In the genomic region with DNA sequence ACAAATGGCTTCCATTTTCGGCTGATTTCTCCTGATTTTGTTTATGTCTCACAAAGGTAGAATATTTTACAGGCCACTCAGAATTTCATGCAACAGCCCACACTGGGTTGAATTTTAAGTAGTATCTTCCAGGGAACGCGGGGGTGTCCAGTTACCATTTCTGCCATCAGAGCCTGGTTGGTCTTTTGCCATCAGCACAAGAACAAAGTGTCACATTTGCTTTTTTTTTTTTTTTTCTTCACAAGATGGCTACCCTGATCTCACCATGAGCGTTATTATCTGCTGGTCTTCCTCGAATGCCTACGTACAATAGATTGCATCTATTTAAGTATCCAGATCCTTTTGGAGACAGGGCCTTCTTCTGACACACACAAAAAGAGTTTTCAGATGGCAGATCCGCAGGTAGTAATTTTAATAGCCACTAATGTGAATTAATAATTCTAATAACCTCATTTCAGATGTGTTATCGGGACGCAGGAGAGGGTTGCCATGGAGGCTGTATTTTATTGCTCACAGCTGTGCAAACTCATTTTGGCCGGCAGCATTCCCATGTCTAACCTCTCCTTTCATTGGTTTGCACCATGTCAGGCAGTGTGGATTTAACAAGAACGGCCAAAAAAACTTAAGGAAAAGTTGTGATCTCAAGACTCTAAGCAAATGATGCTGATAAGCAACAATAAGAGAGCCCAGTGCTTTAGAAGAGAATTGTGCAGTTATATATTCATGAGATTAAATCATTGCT, we compare ENCODE assay signal across 17 cellular contexts.
A peak's percentile ranks its signal among the peaks of the same experiment; 100 is the strongest.
DNase-seq lines count a peak whose midpoint lies in the region; ATAC-seq and TF ChIP-seq lines count a peak whose summit lies in the region.
"Had no signal": no experiment of that assay in that cellular context is flagged by ENCODE, and none has a peak within 500 bp of the region (broad histone marks: within the 10 kb centered on the region; RNA-seq: fewer than 3 reads in every experiment).

No MANE protein-coding gene starts in this region.

- TF ChIP-seq POLR2A in uterus (IDR thresholded peaks at IDR 0.05): no peak

- TF ChIP-seq EP300 in SK-N-SH (IDR thresholded peaks at IDR 0.05; ENCODE audit: borderline replicate concordance in 1 of 2, low read depth in 1 of 2, low read length in 1 of 2): no peak

- no peak overlapping the region for H2AFZ ChIP-seq in SK-N-SH (ENCODE audit: low read depth)

- POLR2A ChIA-PET in SK-N-SH (lab: Yijun Ruan, JAX): no interaction called here

- DNase-seq in SK-N-SH (no peak), SJCRH30 (peak; percentile 49 to 71), myocyte (ENCODE audit: low read depth) (peak; percentile 13), uterus (peak; percentile 34 to 62), HK-2 (ENCODE audit: unreplicated experiment) (no peak)
- no peak for DNase-seq in activated CD4-positive, alpha-beta T cell treated with anti-CD3 and anti-CD28 coated beads for 4 hours
- DNase-seq: activated CD4-positive, alpha-beta T cell treated with anti-CD3 and anti-CD28 coated beads for 36 hours; activated naive CD8-positive, alpha-beta T cell treated with anti-CD3 and anti-CD28 coated beads for 36 hours; activated T-cell treated with anti-CD3 and anti-CD28 coated beads, Interleukin-2, amount 50 U/mL, for 24 hours; cerebellar nuclear complex; NCI-H446 treated with DMSO at 0.1 percent for 48 hours had no signal

- H3K4me1 ChIP-seq in SK-N-SH (ENCODE audit: control insufficient read depth in 1 of 2, insufficient read depth in 2 of 2, low read depth in 1 of 2, low read length in 1 of 2) (peaks cover 7 to 17% of the 10 kb centered on the region in 2 experiments; a peak in 1 of 4 replicates), SJCRH30 (peaks cover 15% of the 10 kb centered on the region), uterus (peaks cover 0 to 6% of the 10 kb centered on the region in 2 donors)

- H3K9me2 ChIP-seq in SK-N-SH: no peaks in the 10 kb centered on the region

- H3K36me3 ChIP-seq in SK-N-SH (replicated peaks in 1 of 2; ENCODE audit: control insufficient read depth in 1 of 2, insufficient read depth in 2 of 2, low read length in 1 of 2) (no peaks in the 10 kb centered on the region), SJCRH30 (no peaks in the 10 kb centered on the region), uterus (no peaks in the 10 kb centered on the region)
- H3K36me3 ChIP-seq: upper lobe of left lung had no signal

- ATAC-seq in SK-N-SH treated with all-trans-retinoic acid at 6 μM for 48 hours (no peak), HG02798 (IDR thresholded peaks at IDR 0.05; ENCODE audit: poor library complexity, unreplicated experiment) (no peak)
- ATAC-seq: activated CD4-positive, alpha-beta T cell treated with anti-CD3 and anti-CD28 coated beads for 36 hours; HepG2; stimulated activated effector memory CD8-positive, alpha-beta T cell treated with anti-CD3 and anti-CD28 coated beads, Interleukin-12 subunit alpha, Interleukin-12 subunit beta, amount 100 ng/mL, for 72 hours had no signal

- H3K4me3 ChIP-seq in SK-N-SH (ENCODE audit: low read depth in 2 of 2, low read length in 1 of 2) (no peak overlapping the region), SJCRH30 (peak overlapping the region; percentile 53), uterus (no peak overlapping the region)
- H3K4me3 ChIP-seq: A549, upper lobe of left lung had no signal

- H3K9me3 ChIP-seq in SK-N-SH: no peaks in the 10 kb centered on the region
- no peaks in the 10 kb centered on the region for H3K9me3 ChIP-seq in SJCRH30 (replicated peaks)
- H3K9me3 ChIP-seq in uterus: no peaks in the 10 kb centered on the region
- H3K9me3 ChIP-seq: A549, upper lobe of left lung had no signal

- intact Hi-C loops in uterus (cut with DNase I; ENCODE audit: low total_unique reads): no loop called here

- H3K27ac ChIP-seq in SK-N-SH (ENCODE audit: low read depth in 2 of 2, low read length in 1 of 2) (no peak overlapping the region), SJCRH30 (peak overlapping the region; percentile 61), uterus (no peak overlapping the region)
- H3K27ac ChIP-seq: upper lobe of left lung had no signal

- H3K9ac ChIP-seq in SK-N-SH: no peak overlapping the region

- no peak for TF ChIP-seq RAD21 in SK-N-SH (IDR thresholded peaks at IDR 0.05; ENCODE audit: low read length)

- H4K20me1 ChIP-seq in SK-N-SH (ENCODE audit: insufficient read depth): no peaks in the 10 kb centered on the region

- 94% methylated on average over 11 of the region's 11 CpGs for WGBS in SK-N-SH (ENCODE audit: low lambda C conversion rate)

- H3K4me2 ChIP-seq in SK-N-SH: no peak overlapping the region
- H3K4me2 ChIP-seq: A549 had no signal

- H3F3A ChIP-seq in SK-N-SH (replicated peaks; ENCODE audit: insufficient read depth): no peaks in the 10 kb centered on the region

- TF ChIP-seq CTCF in SK-N-SH (IDR thresholded peaks at IDR 0.05) (no peak), uterus (IDR thresholded peaks at IDR 0.05) (no peak)

- no peaks in the 10 kb centered on the region for H3K79me2 ChIP-seq in SK-N-SH (ENCODE audit: insufficient read depth)

- CTCF ChIA-PET in SK-N-SH (lab: Yijun Ruan, JAX): no interaction called here

- H3K27me3 ChIP-seq in SK-N-SH (ENCODE audit: insufficient read depth) (no peaks in the 10 kb centered on the region), SJCRH30 (no peaks in the 10 kb centered on the region), uterus (no peaks in the 10 kb centered on the region)
- H3K27me3 ChIP-seq: upper lobe of left lung had no signal

TF ChIP-seq in SK-N-SH treated with all-trans-retinoic acid at 6 μM for 48 hours, 23 proteins besides CTCF, POLR2A, EP300 and RAD21:
- TF ChIP-seq ZNF70 (CRISPR knock-in tag; IDR thresholded peaks at IDR 0.05): no peak
- TF ChIP-seq TCF4 (CRISPR knock-in tag; IDR thresholded peaks at IDR 0.05; ENCODE audit: borderline replicate concordance): 0 out of 2 replicates have a peak, but pooled peaks have one; percentile 16
TF ChIP-seq in SK-N-SH treated with all-trans-retinoic acid at 6 μM for 48 hours: peak in this region for 1.

TF ChIP-seq in SK-N-SH, 30 proteins besides CTCF, POLR2A, EP300 and RAD21:
- TF ChIP-seq TCF12 (IDR thresholded peaks at IDR 0.05): no peak
- TF ChIP-seq, protein P1, sequence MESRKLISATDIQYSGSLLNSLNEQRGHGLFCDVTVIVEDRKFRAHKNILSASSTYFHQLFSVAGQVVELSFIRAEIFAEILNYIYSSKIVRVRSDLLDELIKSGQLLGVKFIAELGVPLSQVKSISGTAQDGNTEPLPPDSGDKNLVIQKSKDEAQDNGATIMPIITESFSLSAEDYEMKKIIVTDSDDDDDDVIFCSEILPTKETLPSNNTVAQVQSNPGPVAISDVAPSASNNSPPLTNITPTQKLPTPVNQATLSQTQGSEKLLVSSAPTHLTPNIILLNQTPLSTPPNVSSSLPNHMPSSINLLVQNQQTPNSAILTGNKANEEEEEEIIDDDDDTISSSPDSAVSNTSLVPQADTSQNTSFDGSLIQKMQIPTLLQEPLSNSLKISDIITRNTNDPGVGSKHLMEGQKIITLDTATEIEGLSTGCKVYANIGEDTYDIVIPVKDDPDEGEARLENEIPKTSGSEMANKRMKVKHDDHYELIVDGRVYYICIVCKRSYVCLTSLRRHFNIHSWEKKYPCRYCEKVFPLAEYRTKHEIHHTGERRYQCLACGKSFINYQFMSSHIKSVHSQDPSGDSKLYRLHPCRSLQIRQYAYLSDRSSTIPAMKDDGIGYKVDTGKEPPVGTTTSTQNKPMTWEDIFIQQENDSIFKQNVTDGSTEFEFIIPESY (IDR thresholded peaks at IDR 0.05; ENCODE audit: borderline replicate concordance, low read depth): no peak
- no peak for TF ChIP-seq FOXM1 (IDR thresholded peaks at IDR 0.05; ENCODE audit: low read depth)
- no peak for TF ChIP-seq GATA2 (CRISPR knock-in tag; IDR thresholded peaks at IDR 0.05)

Comparison
In these comparisons a context has a peak if more than half of its experiments do, and no peak if none do; other contexts are left out.
1. DNase-seq: peak in SJCRH30 (2 of 2), myocyte (single experiment) and uterus (2 of 2); none in SK-N-SH (single experiment), HK-2 (single experiment) and activated CD4-positive, alpha-beta T cell treated with anti-CD3 and anti-CD28 coated beads for 4 hours (0 of 2).